27 cellular contexts compared by ENCODE assay signal in the genomic region with DNA sequence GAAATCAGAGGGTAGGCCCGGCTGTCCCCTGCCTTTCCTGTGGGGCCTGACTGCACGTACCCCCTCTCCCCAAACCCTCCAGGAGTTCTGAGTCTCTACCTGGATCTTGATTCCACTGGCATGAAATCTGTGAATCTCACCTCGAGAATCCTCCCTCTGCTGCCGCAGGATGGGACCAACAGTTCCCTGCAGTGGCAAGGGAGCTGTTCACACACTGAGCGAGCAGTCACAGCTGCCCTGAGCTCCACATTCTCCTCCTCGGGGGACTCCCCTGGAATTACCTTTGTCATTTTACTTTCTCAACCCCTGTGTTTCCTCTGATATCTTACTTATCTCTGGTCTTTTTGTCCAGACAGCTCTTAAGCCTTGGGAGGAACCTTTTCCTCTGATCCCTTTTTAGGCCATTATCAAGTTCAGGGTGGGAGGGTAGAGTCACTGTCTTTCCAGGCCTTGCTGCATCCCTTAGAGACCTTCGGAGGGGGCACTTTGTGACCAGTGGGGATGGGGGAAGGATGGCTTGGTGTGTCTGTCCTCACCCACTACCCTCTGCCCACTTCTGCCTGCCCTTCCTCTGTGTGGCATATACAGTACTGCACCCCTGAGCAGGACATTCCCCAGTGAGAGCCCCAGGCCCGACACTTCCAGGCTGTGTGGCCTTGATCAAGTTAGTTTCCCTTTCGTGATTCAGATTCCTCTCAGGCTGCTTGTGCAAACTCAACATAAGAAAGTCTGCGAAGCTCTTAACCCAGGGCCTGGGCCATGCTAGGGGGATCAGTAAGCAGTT. TPM values are rescaled to one million over a fixed set of nuclear protein-coding genes. Genes with fewer than 3 reads are reported as not detected.
"Had no signal": no experiment of that assay in that cellular context is flagged by ENCODE, and none has a peak within 500 bp of the region (broad histone marks: within the 10 kb centered on the region; RNA-seq: fewer than 3 reads in every experiment).

No MANE protein-coding gene starts in this region.

- H3K9me3 Mint-ChIP-seq: nephron progenitor cell; neural progenitor cell; stimulated activated memory B cell treated with anti-CD40 and anti-IgM and Interleukin-4, amounts not matched to agents 10 μg/mL and 1 μg/mL and 100 μg/mL, for 72 hours; stimulated activated naive CD8-positive, alpha-beta T cell treated with anti-CD3 and anti-CD28 coated beads, Interleukin-15, amount 100 ng/mL, for 72 hours had no signal

- H3K4me1 Mint-ChIP-seq: immature natural killer cell; mesothelial cell of epicardium; naive B cell; natural killer cell; nephron progenitor cell; neural progenitor cell; stimulated activated memory B cell treated with anti-CD40 and anti-IgM and Interleukin-4, amounts not matched to agents 10 μg/mL and 1 μg/mL and 100 μg/mL, for 72 hours; stimulated activated naive CD8-positive, alpha-beta T cell treated with anti-CD3 and anti-CD28 coated beads, Interleukin-15, amount 100 ng/mL, for 72 hours had no signal

- DNase-seq: hippocampal formation; immature natural killer cell; left ventricle myocardium inferior; mesendoderm; naive B cell; natural killer cell; nephron progenitor cell; ovary; right lobe of liver; stimulated activated CD4-positive, alpha-beta T cell treated with anti-CD3 and anti-CD28 coated beads, Interleukin-1b, Interleukin-23, amount 100 ng/mL, for 48 hours; stimulated activated CD4-positive, alpha-beta T cell treated with anti-CD3 and anti-CD28 coated beads, Interleukin-2, amount 100 ng/mL, for 48 hours; stimulated activated CD4-positive, alpha-beta T cell treated with anti-CD3 and anti-CD28 coated beads, Interleukin-4, amount 100 ng/mL, for 4 hours; stimulated activated CD8-positive, alpha-beta memory T cell treated with anti-CD3 and anti-CD28 coated beads, Interleukin-4, amount 100 ng/mL, for 48 hours; stimulated activated naive CD4-positive, alpha-beta T cell treated with Interleukin-2 at 50 U/mL for 16 hours; stimulated activated naive CD8-positive, alpha-beta T cell treated with anti-CD3 and anti-CD28 coated beads, Interleukin-15, amount 100 ng/mL, for 72 hours; testis; thyroid gland; transverse colon; upper lobe of left lung had no signal

- H3K36me3 Mint-ChIP-seq: immature natural killer cell; mesothelial cell of epicardium; naive B cell; natural killer cell; neural progenitor cell; stimulated activated memory B cell treated with anti-CD40 and anti-IgM and Interleukin-4, amounts not matched to agents 10 μg/mL and 1 μg/mL and 100 μg/mL, for 72 hours had no signal

- H3K4me2 ChIP-seq: neural progenitor cell, smooth muscle cell had no signal

- H3K9ac ChIP-seq: neural progenitor cell had no signal

- H3K27me3 ChIP-seq: neural progenitor cell, ovary, right atrium auricular region, right lobe of liver, testis, thyroid gland, transverse colon, upper lobe of left lung, vagina had no signal

- ATAC-seq: natural killer cell; right lobe of liver; stimulated activated memory B cell treated with anti-CD40 and anti-IgM and Interleukin-4, amounts not matched to agents 10 μg/mL and 1 μg/mL and 100 μg/mL, for 72 hours; stimulated activated naive CD8-positive, alpha-beta T cell treated with anti-CD3 and anti-CD28 coated beads, Interleukin-15, amount 100 ng/mL, for 72 hours had no signal

- H3K4me1 ChIP-seq: neural progenitor cell, right atrium auricular region, right lobe of liver, testis, thyroid gland, transverse colon, upper lobe of left lung, vagina had no signal

- H3K4me3 Mint-ChIP-seq: immature natural killer cell; mesothelial cell of epicardium; natural killer cell; nephron progenitor cell; neural progenitor cell; stimulated activated memory B cell treated with anti-CD40 and anti-IgM and Interleukin-4, amounts not matched to agents 10 μg/mL and 1 μg/mL and 100 μg/mL, for 72 hours; stimulated activated naive CD8-positive, alpha-beta T cell treated with anti-CD3 and anti-CD28 coated beads, Interleukin-15, amount 100 ng/mL, for 72 hours had no signal

- H3K9me3 ChIP-seq: left ventricle myocardium inferior, ovary, right atrium auricular region, right lobe of liver, testis, thyroid gland, transverse colon, upper lobe of left lung, vagina had no signal

- H3K27ac ChIP-seq: left ventricle myocardium inferior, neural progenitor cell, ovary, right atrium auricular region, right lobe of liver, testis, thyroid gland, transverse colon, upper lobe of left lung, vagina had no signal

- H2AFZ ChIP-seq: neural progenitor cell had no signal

- H3K27me3 Mint-ChIP-seq: stimulated activated memory B cell treated with anti-CD40 and anti-IgM and Interleukin-4, amounts not matched to agents 10 μg/mL and 1 μg/mL and 100 μg/mL, for 72 hours; stimulated activated naive CD8-positive, alpha-beta T cell treated with anti-CD3 and anti-CD28 coated beads, Interleukin-15, amount 100 ng/mL, for 72 hours had no signal

- H3K27ac Mint-ChIP-seq: immature natural killer cell; mesothelial cell of epicardium; naive B cell; natural killer cell; nephron progenitor cell; neural progenitor cell; progenitor cell of endocrine pancreas; stimulated activated memory B cell treated with anti-CD40 and anti-IgM and Interleukin-4, amounts not matched to agents 10 μg/mL and 1 μg/mL and 100 μg/mL, for 72 hours; stimulated activated naive CD8-positive, alpha-beta T cell treated with anti-CD3 and anti-CD28 coated beads, Interleukin-15, amount 100 ng/mL, for 72 hours had no signal

RNA-seq across cellular contexts. Expression of a gene that starts 42.0 kb away (rescaled TPM):
- total RNA-seq: pulmonary artery endothelial cell had no signal
